8 cellular contexts compared by ENCODE assay signal in genomic region chr10:50224330-50224952, GRCh38. TPM values are rescaled to one million over a fixed set of nuclear protein-coding genes. Genes with fewer than 3 reads are reported as not detected.
DNase-seq lines count a peak whose midpoint lies in the region; ATAC-seq and TF ChIP-seq lines count a peak whose summit lies in the region.

No MANE protein-coding gene starts in this region.

- H3K36me3 ChIP-seq in DND-41 (ENCODE audit: insufficient read depth, low read length) (no peaks in the 10 kb centered on the region), right atrium auricular region (no peaks in the 10 kb centered on the region)

- no peak overlapping the region for H3K9ac ChIP-seq in DND-41 (ENCODE audit: low read depth, low read length)

- H3K4me3 Mint-ChIP-seq in activated T-cell treated with anti-CD3 and anti-CD28 coated beads, Interleukin-2, amount 50 U/mL, for 72 hours: no peak overlapping the region

- H3K27me3 ChIP-seq in DND-41 (ENCODE audit: insufficient read depth, low read length, poor library complexity) (no peaks in the 10 kb centered on the region), right atrium auricular region (no peaks in the 10 kb centered on the region)

- DNase-seq in DND-41: peak; percentile 22
- peak; percentile 17 to 77 for DNase-seq in NCI-H526 (lab: John Stamatoyannopoulos, UW)
- peak; percentile 25 to 34 for DNase-seq in activated T-cell treated with anti-CD3 and anti-CD28 coated beads, Interleukin-2, amount 50 U/mL, for 72 hours
- no peak for DNase-seq in right atrium auricular region (ENCODE audit: low spot score)
- peak; percentile 14 to 30 for DNase-seq in stimulated activated CD4-positive, alpha-beta T cell treated with anti-CD3 and anti-CD28 coated beads, Interleukin-2, amount 100 ng/mL, for 24 hours
- DNase-seq in COR-L47 (lab: John Stamatoyannopoulos, UW): no peak

- H3K27ac Mint-ChIP-seq in activated T-cell treated with anti-CD3 and anti-CD28 coated beads, Interleukin-2, amount 50 U/mL, for 72 hours: no peak overlapping the region

- no peaks in the 10 kb centered on the region for H3K4me1 ChIP-seq in DND-41 (ENCODE audit: insufficient read depth, low read length)
- no peaks in the 10 kb centered on the region for H3K4me1 ChIP-seq in right atrium auricular region

- ATAC-seq in DND-41 (ENCODE audit: insufficient read depth, low read depth): peak; percentile 64; the same call in 2 of the 3 replicates
- peak; percentile 86 for ATAC-seq in GM19328 (IDR thresholded peaks at IDR 0.05; ENCODE audit: unreplicated experiment)
- ATAC-seq in HG03378 (IDR thresholded peaks at IDR 0.05; ENCODE audit: unreplicated experiment): peak; percentile 89
- ATAC-seq in activated T-cell treated with anti-CD3 and anti-CD28 coated beads, Interleukin-2, amount 50 U/mL, for 72 hours (replicated peaks in 1 of 2): peak; percentile 66 to 81

- H3K79me2 ChIP-seq in DND-41 (ENCODE audit: insufficient read depth, low read length): no peaks in the 10 kb centered on the region

- no peak overlapping the region for H3K4me2 ChIP-seq in DND-41 (ENCODE audit: insufficient read depth, low read length)

- no peak overlapping the region for H2AFZ ChIP-seq in DND-41 (ENCODE audit: low read depth, low read length)

- H3K36me3 Mint-ChIP-seq in activated T-cell treated with anti-CD3 and anti-CD28 coated beads, Interleukin-2, amount 50 U/mL, for 72 hours (ENCODE audit: insufficient read depth in 2 of 2): no peaks in the 10 kb centered on the region

- peaks cover 49% of the 10 kb centered on the region for H3K27me3 Mint-ChIP-seq in activated T-cell treated with anti-CD3 and anti-CD28 coated beads, Interleukin-2, amount 50 U/mL, for 72 hours (ENCODE audit: low read depth)

- H4K20me1 ChIP-seq in DND-41 (ENCODE audit: insufficient read depth, low read length): no peaks in the 10 kb centered on the region

- H3K27ac ChIP-seq in DND-41 (ENCODE audit: low read length) (no peak overlapping the region), right atrium auricular region (no peak overlapping the region)

- H3K9me3 ChIP-seq in DND-41 (ENCODE audit: insufficient read depth, low read length, severe bottlenecking) (no peaks in the 10 kb centered on the region), right atrium auricular region (no peaks in the 10 kb centered on the region)

- no peaks in the 10 kb centered on the region for H3K4me1 Mint-ChIP-seq in activated T-cell treated with anti-CD3 and anti-CD28 coated beads, Interleukin-2, amount 50 U/mL, for 72 hours (ENCODE audit: low read depth)

- no peaks in the 10 kb centered on the region for H3K9me3 Mint-ChIP-seq in activated T-cell treated with anti-CD3 and anti-CD28 coated beads, Interleukin-2, amount 50 U/mL, for 72 hours

- TF ChIP-seq CTCF in DND-41 (IDR thresholded peaks at IDR 0.05; ENCODE audit: borderline replicate concordance, extremely low read depth, low read length, poor library complexity, severe bottlenecking) (peak; percentile 66), right atrium auricular region (IDR thresholded peaks at IDR 0.05) (peak; percentile 25 to 59)

- no peak overlapping the region for H3K4me3 ChIP-seq in DND-41 (ENCODE audit: low read depth in 1 of 2, low read length in 2 of 2)
- H3K4me3 ChIP-seq in right atrium auricular region: no peak overlapping the region

RNA-seq across cellular contexts. Expression of gene ASAH2, which starts 26.9 kb away (rescaled TPM):
- total RNA-seq in activated T-cell treated with anti-CD3 and anti-CD28 coated beads, Interleukin-2, amount 50 U/mL, for 72 hours: 1 to 10 TPM in 1 of 2 donors, under 1 TPM in 1; 0.60 to 3.9 TPM
- 1 to 10 TPM; 1.8 to 2.2 TPM for total RNA-seq in right atrium auricular region

Comparison
In these comparisons a context has a peak if more than half of its experiments do, and no peak if none do; other contexts are left out.
1. DNase-seq: peak in DND-41 (single experiment), NCI-H526 (2 of 2), activated T-cell treated with anti-CD3 and anti-CD28 coated beads, Interleukin-2, amount 50 U/mL, for 72 hours (2 of 2) and stimulated activated CD4-positive, alpha-beta T cell treated with anti-CD3 and anti-CD28 coated beads, Interleukin-2, amount 100 ng/mL, for 24 hours (2 of 2); none in right atrium auricular region (single experiment) and COR-L47 (single experiment).
2. Peak in every context shown above with its lines, with median percentiles within 50 percentile points of each other: ATAC-seq.